Comparison of ENCODE assay signal across 30 cellular contexts in genomic region chr16:10684541-10685151, GRCh38. TPM values are rescaled to one million over a fixed set of nuclear protein-coding genes. Genes with fewer than 3 reads are reported as not detected.
"Had no signal": no experiment of that assay in that cellular context is flagged by ENCODE, and none has a peak within 500 bp of the region (broad histone marks: within the 10 kb centered on the region; RNA-seq: fewer than 3 reads in every experiment).

No MANE protein-coding gene starts in this region.

- H3K36me3 Mint-ChIP-seq: activated naive CD8-positive, alpha-beta T cell treated with anti-CD3 and anti-CD28 coated beads for 36 hours had no signal

- H3K4me1 ChIP-seq: breast epithelium, colonic mucosa, left lung, prostate gland, tibial artery had no signal

- H3K9me3 ChIP-seq: breast epithelium, colonic mucosa, left lung, ovary, prostate gland, tibial artery had no signal

- H3K27ac Mint-ChIP-seq: activated B cell treated with CpG ODN at 0.5 μM for 24 hours; activated CD4-positive, alpha-beta T cell treated with anti-CD3 and anti-CD28 coated beads for 36 hours; activated naive CD8-positive, alpha-beta T cell treated with anti-CD3 and anti-CD28 coated beads for 36 hours; effector memory CD8-positive, alpha-beta T cell; stimulated activated naive CD8-positive, alpha-beta T cell treated with anti-CD3 and anti-CD28 coated beads, Interleukin-15, Interleukin-2, amounts not matched to agents 100 ng/mL and 50 ng/mL, for 24 hours; T-helper 1 cell treated with Interleukin-12 subunit alpha and Interleukin-12 subunit beta and Interleukin-4 antibody, amounts not matched to agents 30 μg/mL and 1 μg/mL, for 36 hours had no signal

- H3K9me3 Mint-ChIP-seq: activated B cell treated with CpG ODN at 0.5 μM for 24 hours; activated naive CD8-positive, alpha-beta T cell treated with anti-CD3 and anti-CD28 coated beads for 36 hours; central memory CD8-positive, alpha-beta T cell; effector memory CD8-positive, alpha-beta T cell; stimulated activated naive CD8-positive, alpha-beta T cell treated with anti-CD3 and anti-CD28 coated beads, Interleukin-15, Interleukin-2, amounts not matched to agents 100 ng/mL and 50 ng/mL, for 24 hours; T-helper 1 cell treated with Interleukin-12 subunit alpha and Interleukin-12 subunit beta and Interleukin-4 antibody, amounts not matched to agents 30 μg/mL and 1 μg/mL, for 36 hours had no signal

- ATAC-seq: activated CD4-positive, alpha-beta T cell treated with anti-CD3 and anti-CD28 coated beads for 36 hours; effector memory CD8-positive, alpha-beta T cell; esophagus mucosa; left lung had no signal

- H3K36me3 ChIP-seq: breast epithelium, colonic mucosa, left lung, ovary, prostate gland, tibial artery had no signal

- H3K4me3 ChIP-seq: breast epithelium, colonic mucosa, dorsolateral prefrontal cortex, left lung, ovary, prostate gland, tibial artery had no signal

- DNase-seq: activated B cell treated with CpG ODN at 0.5 μM for 24 hours; activated CD4-positive, alpha-beta T cell treated with anti-CD3 and anti-CD28 coated beads for 36 hours; activated CD4-positive, alpha-beta T cell treated with anti-CD3 and anti-CD28 coated beads, Interleukin-2, amount 50 U/mL, for 48 hours; activated naive CD4-positive, alpha-beta T cell treated with Interleukin-2 at 50 U/mL for 16 hours; activated naive CD8-positive, alpha-beta T cell treated with anti-CD3 and anti-CD28 coated beads for 36 hours; activated T-cell treated with anti-CD3 and anti-CD28 coated beads, Interleukin-2, amount 50 U/mL, for 48 hours; colonic mucosa; dorsolateral prefrontal cortex; effector memory CD8-positive, alpha-beta T cell; glutamatergic neuron; hippocampal formation; kidney glomerular epithelial cell; left lung; mammary epithelial cell; ovary; stimulated activated CD4-positive, alpha-beta T cell treated with anti-CD3 and anti-CD28 coated beads, Interleukin-12 subunit alpha, Interleukin-12 subunit beta, amount 100 ng/mL, for 4 hours; stimulated activated CD4-positive, alpha-beta T cell treated with anti-CD3 and anti-CD28 coated beads, Interleukin-4, amount 100 ng/mL, for 4 hours; substantia nigra; tibial artery had no signal

- H3K27ac ChIP-seq: breast epithelium, colonic mucosa, dorsolateral prefrontal cortex, left lung, ovary, prostate gland, tibial artery had no signal

- H3K27me3 ChIP-seq: breast epithelium, colonic mucosa, dorsolateral prefrontal cortex, left lung, ovary had no signal

- H3K27me3 Mint-ChIP-seq: activated B cell treated with CpG ODN at 0.5 μM for 24 hours; activated naive CD8-positive, alpha-beta T cell treated with anti-CD3 and anti-CD28 coated beads for 36 hours had no signal

- H3K4me3 Mint-ChIP-seq: activated B cell treated with CpG ODN at 0.5 μM for 24 hours; activated CD4-positive, alpha-beta T cell treated with anti-CD3 and anti-CD28 coated beads for 36 hours; activated naive CD8-positive, alpha-beta T cell treated with anti-CD3 and anti-CD28 coated beads for 36 hours; central memory CD8-positive, alpha-beta T cell; effector memory CD8-positive, alpha-beta T cell; stimulated activated naive CD8-positive, alpha-beta T cell treated with anti-CD3 and anti-CD28 coated beads, Interleukin-15, Interleukin-2, amounts not matched to agents 100 ng/mL and 50 ng/mL, for 24 hours; T-helper 1 cell treated with Interleukin-12 subunit alpha and Interleukin-12 subunit beta and Interleukin-4 antibody, amounts not matched to agents 30 μg/mL and 1 μg/mL, for 36 hours had no signal

- H3K4me1 Mint-ChIP-seq: activated B cell treated with CpG ODN at 0.5 μM for 24 hours; activated CD4-positive, alpha-beta T cell treated with anti-CD3 and anti-CD28 coated beads for 36 hours; activated naive CD8-positive, alpha-beta T cell treated with anti-CD3 and anti-CD28 coated beads for 36 hours; central memory CD8-positive, alpha-beta T cell had no signal

RNA-seq across cellular contexts. Expression of gene TEKT5, which starts 10.1 kb away (rescaled TPM):
- total RNA-seq: activated B cell treated with CpG ODN at 0.5 μM for 24 hours; activated naive CD8-positive, alpha-beta T cell treated with anti-CD3 and anti-CD28 coated beads for 36 hours; astrocyte; breast epithelium; endothelial cell of umbilical vein; esophagus mucosa; left lung; mononuclear cell; myocyte; skeletal muscle tissue had no signal
